In genomic region chr2:8599421-8600242, GRCh38 we compare ENCODE assay signal across 18 cellular contexts.
A peak's percentile ranks its signal among the peaks of the same experiment; 100 is the strongest.
DNase-seq lines count a peak whose midpoint lies in the region; ATAC-seq and TF ChIP-seq lines count a peak whose summit lies in the region.
"Had no signal": no experiment of that assay in that cellular context is flagged by ENCODE, and none has a peak within 500 bp of the region (broad histone marks: within the 10 kb centered on the region; RNA-seq: fewer than 3 reads in every experiment).

No MANE protein-coding gene starts in this region.

- no peak overlapping the region for H3K18ac ChIP-seq in IMR-90 (ENCODE audit: low read depth, low read length)

- H2AK9ac ChIP-seq in IMR-90 (replicated peaks; ENCODE audit: low read depth, low read length, poor library complexity) = no peak overlapping the region

- H3K4me1 Mint-ChIP-seq in CD14-positive monocyte = peaks cover 56% of the 10 kb centered on the region
- peaks cover 0 to 4% of the 10 kb centered on the region in 2 donors for H3K4me1 Mint-ChIP-seq in effector memory CD8-positive, alpha-beta T cell (ENCODE audit: low read depth in 2 of 2)
- H3K4me1 Mint-ChIP-seq: B cell had no signal

- H4K5ac ChIP-seq in IMR-90 (ENCODE audit: low read depth, low read length) = no peak overlapping the region

- DNase-seq in CD14-positive monocyte (ENCODE audit: low spot score) = no peak
- DNase-seq in IMR-90 = no peak
- peak; percentile 44 for DNase-seq in osteoblast (ENCODE audit: insufficient read length, low spot score, missing footprints)
- DNase-seq in effector CD8-positive, alpha-beta T cell (lab: John Stamatoyannopoulos, UW) = no peak
- DNase-seq in effector memory CD8-positive, alpha-beta T cell = no peak
- DNase-seq: CD8-positive, alpha-beta T cell; DND-41; NCI-H187; NCI-H226; NCI-H524 treated with DMSO at 0.1 percent for 48 hours; OCI-M1; SIG-M5 had no signal

- peak overlapping the region in 6 of 7 donors; percentile 15 to 97 (median 68) for H3K27ac Mint-ChIP-seq in CD14-positive monocyte
- no peak overlapping the region for H3K27ac Mint-ChIP-seq in effector memory CD8-positive, alpha-beta T cell
- H3K27ac Mint-ChIP-seq: B cell; CD8-positive, alpha-beta T cell had no signal

- peaks cover 3% of the 10 kb centered on the region for H3K4me1 ChIP-seq in IMR-90 (ENCODE audit: control insufficient read depth, insufficient read depth, low read length)
- peaks cover 0 to 12% (median 8%) of the 10 kb centered on the region in 4 donors for H3K4me1 ChIP-seq in liver (ENCODE audit: control insufficient read depth in 4 of 4, insufficient read depth in 4 of 4, low read length in 3 of 4)
- H3K4me1 ChIP-seq in osteoblast (ENCODE audit: insufficient read depth, low read length) = peaks cover 9% of the 10 kb centered on the region
- H3K4me1 ChIP-seq: HAP-1 had no signal

- no peaks in the 10 kb centered on the region for H3K79me2 ChIP-seq in osteoblast (ENCODE audit: insufficient read depth, low read length)

- no peak overlapping the region for H3K27ac ChIP-seq in IMR-90 (ENCODE audit: insufficient read depth, low read length)
- H3K27ac ChIP-seq in liver (ENCODE audit: low read depth in 1 of 2, low read length in 2 of 2) = no peak overlapping the region
- H3K27ac ChIP-seq in osteoblast (ENCODE audit: low read depth, low read length) = no peak overlapping the region
- H3K27ac ChIP-seq: HL-60 had no signal

- BruUV-seq in IMR-90 (replicated peaks; lab: Mats Ljungman, UMichigan) = no TSS peak

- H3K9me3 Mint-ChIP-seq in CD14-positive monocyte = peaks cover 0 to 3% (median 0%) of the 10 kb centered on the region in 7 donors
- peaks cover 0 to 1% of the 10 kb centered on the region in 2 donors for H3K9me3 Mint-ChIP-seq in effector memory CD8-positive, alpha-beta T cell
- H3K9me3 Mint-ChIP-seq: CD8-positive, alpha-beta T cell had no signal

- H2BK5ac ChIP-seq in IMR-90 (ENCODE audit: low read depth, low read length, poor library complexity, severe bottlenecking) = no peak overlapping the region

- H3K56ac ChIP-seq in IMR-90 (ENCODE audit: extremely low read depth, insufficient read depth, low read length) = no peak overlapping the region

- peaks cover 20% of the 10 kb centered on the region for H3K9me1 ChIP-seq in IMR-90 (ENCODE audit: insufficient read depth, low read length)

- H4K20me1 ChIP-seq in IMR-90 (ENCODE audit: insufficient read depth, low read length) (no peaks in the 10 kb centered on the region), osteoblast (ENCODE audit: insufficient read depth, low read length) (no peaks in the 10 kb centered on the region)

- WGBS in IMR-90 (ENCODE audit: extremely low coverage in 2 of 2, insufficient read length in 1 of 2), 2 experiments = 100% methylated on average over 3 of the region's 24 CpGs; no CpG with 5 or more reads in 1 of the 2 experiments
- 87% methylated on average over 24 of the region's 24 CpGs for WGBS in liver

- CTCF ChIA-PET in IMR-90 (lab: Yijun Ruan, JAX) = no interaction called here

- H3K9ac ChIP-seq in IMR-90 (ENCODE audit: low read depth, low read length) (no peak overlapping the region), liver (ENCODE audit: low read depth in 1 of 2, low read length in 2 of 2) (no peak overlapping the region)

- H3K4me3 ChIP-seq in IMR-90 (ENCODE audit: insufficient read depth, low read depth, low read length) = no peak overlapping the region
- H3K4me3 ChIP-seq in liver (ENCODE audit: low read depth in 1 of 3, low read length in 3 of 3) = no peak overlapping the region
- H3K4me3 ChIP-seq in osteoblast (ENCODE audit: insufficient read depth, low read length) = no peak overlapping the region
- H3K4me3 ChIP-seq: HAP-1 had no signal

- H3K4me2 ChIP-seq in IMR-90 (ENCODE audit: low read depth, low read length) (no peak overlapping the region), osteoblast (ENCODE audit: insufficient read depth, low read length) (no peak overlapping the region)

- H2BK15ac ChIP-seq in IMR-90 (ENCODE audit: low read depth, low read length) = no peak overlapping the region

- H4K8ac ChIP-seq in IMR-90 (ENCODE audit: low read depth in 2 of 2, low read length in 2 of 2) = no peak overlapping the region

- TF ChIP-seq POLR2A in IMR-90 (IDR thresholded peaks at IDR 0.05; ENCODE audit: low read depth, low read length) = no peak

- ATAC-seq in IMR-90 (ENCODE audit: low read depth) (no peak), GM21723 (IDR thresholded peaks at IDR 0.05; ENCODE audit: unreplicated experiment) (no peak), HG02884 (IDR thresholded peaks at IDR 0.05; ENCODE audit: unreplicated experiment) (no peak)
- ATAC-seq in effector memory CD8-positive, alpha-beta T cell (replicated peaks) = no peak
- ATAC-seq: CD8-positive, alpha-beta T cell had no signal

- no peak overlapping the region for H3K14ac ChIP-seq in IMR-90 (replicated peaks; ENCODE audit: low read depth, low read length)

- TF ChIP-seq CTCF in CD14-positive monocyte (IDR thresholded peaks at IDR 0.05) (no peak), IMR-90 (conservative IDR thresholded peaks at IDR 0.05; ENCODE audit: low read depth, low read length) (no peak), liver (IDR thresholded peaks at IDR 0.05; ENCODE audit: low read depth, low read length, missing input control) (no peak), osteoblast (IDR thresholded peaks at IDR 0.05; ENCODE audit: extremely low read depth, low read depth, low read length) (no peak)

- POLR2A ChIA-PET in IMR-90 (lab: Charles Lee; ENCODE audit: unreplicated experiment) = no interaction called here

- H3K36me3 ChIP-seq in IMR-90 (ENCODE audit: control insufficient read depth, insufficient read depth, low read length) (no peaks in the 10 kb centered on the region), liver (ENCODE audit: control insufficient read depth in 4 of 4, insufficient read depth in 3 of 4, low read depth in 1 of 4, low read length in 3 of 4) (no peaks in the 10 kb centered on the region), osteoblast (ENCODE audit: insufficient read depth, low read length) (no peaks in the 10 kb centered on the region)
- H3K36me3 ChIP-seq: HAP-1 had no signal

- in situ Hi-C loops in IMR-90 (cut with MboI; ENCODE audit: low sequenced_read_pairs) = no loop called here

- intact Hi-C loops in CD14-positive monocyte (cut with micrococcal nuclease) (loop anchor here (5.0 to 10.0 kb wide), 2 partner anchors 78 to 295 kb away; no protein-coding TSS in a partner anchor), IMR-90 (cut with micrococcal nuclease) (no loop called here)

- no peak overlapping the region for H2BK120ac ChIP-seq in IMR-90 (ENCODE audit: low read depth, low read length)

- H3K27me3 ChIP-seq in IMR-90 (ENCODE audit: control insufficient read depth, insufficient read depth, low read length) (no peaks in the 10 kb centered on the region), liver (ENCODE audit: control insufficient read depth in 4 of 4, insufficient read depth in 4 of 4, low read length in 3 of 4) (no peaks in the 10 kb centered on the region), osteoblast (ENCODE audit: insufficient read depth, low read length) (no peaks in the 10 kb centered on the region)

- no peak overlapping the region for H3K4me3 Mint-ChIP-seq in CD14-positive monocyte
- no peak overlapping the region for H3K4me3 Mint-ChIP-seq in effector memory CD8-positive, alpha-beta T cell
- H3K4me3 Mint-ChIP-seq: B cell; CD8-positive, alpha-beta T cell had no signal

- peaks cover 3 to 6% of the 10 kb centered on the region in 2 donors for H3K36me3 Mint-ChIP-seq in CD14-positive monocyte
- H3K36me3 Mint-ChIP-seq in effector memory CD8-positive, alpha-beta T cell (ENCODE audit: insufficient read depth) = no peaks in the 10 kb centered on the region
- H3K36me3 Mint-ChIP-seq: CD8-positive, alpha-beta T cell had no signal

- H2AK5ac ChIP-seq in IMR-90 (ENCODE audit: low read depth, low read length) = peak overlapping the region; percentile 27

- dilution Hi-C loops in IMR-90 (cut with HindIII; ENCODE audit: low sequenced_read_pairs, unreplicated experiment) = no loop called here

- no peak overlapping the region; the same call in 1 of the 2 replicates for H3K4ac ChIP-seq in IMR-90 (ENCODE audit: low read depth, low read length)

- no peaks in the 10 kb centered on the region for H3K79me1 ChIP-seq in IMR-90 (ENCODE audit: low read depth in 1 of 2, low read length in 2 of 2)

- 0 out of 2 replicates have a peak overlapping the region, but pooled peaks have one; percentile 28 for H4K91ac ChIP-seq in IMR-90 (ENCODE audit: insufficient read depth, low read depth, low read length)

- no peak overlapping the region for H3K23ac ChIP-seq in IMR-90 (ENCODE audit: low read depth, low read length)

- H2AFZ ChIP-seq in IMR-90 (replicated peaks; ENCODE audit: low read length, poor library complexity) (no peak overlapping the region), osteoblast (ENCODE audit: low read length) (no peak overlapping the region)

- TF ChIP-seq RAD21 in IMR-90 (IDR thresholded peaks at IDR 0.05; ENCODE audit: low read length) = no peak
- TF ChIP-seq RAD21 in liver (IDR thresholded peaks at IDR 0.05) = peak in 1 of 2 donors; percentile 23

- peaks cover 1 to 5% (median 2%) of the 10 kb centered on the region in 3 donors for H3K27me3 Mint-ChIP-seq in CD14-positive monocyte (ENCODE audit: low read depth in 3 of 3)
- H3K27me3 Mint-ChIP-seq in effector memory CD8-positive, alpha-beta T cell = no peaks in the 10 kb centered on the region

- no peak overlapping the region for H2BK20ac ChIP-seq in IMR-90 (ENCODE audit: low read depth, low read length)

- no peaks in the 10 kb centered on the region for H3K9me3 ChIP-seq in IMR-90 (ENCODE audit: control insufficient read depth, insufficient read depth, low read length)
- no peaks in the 10 kb centered on the region for H3K9me3 ChIP-seq in liver (ENCODE audit: control insufficient read depth in 4 of 4, low read length in 3 of 4)
- H3K9me3 ChIP-seq in osteoblast (ENCODE audit: low read depth, low read length) = no peaks in the 10 kb centered on the region
- H3K9me3 ChIP-seq: HAP-1 had no signal

TF ChIP-seq in IMR-90, 13 proteins besides CTCF, POLR2A, EP300 and RAD21 (continues in another document):
- no peak for TF ChIP-seq RCOR1 (IDR thresholded peaks at IDR 0.05; ENCODE audit: insufficient replicate concordance, low read length)
- no peak for TF ChIP-seq MAZ (IDR thresholded peaks at IDR 0.05; ENCODE audit: borderline replicate concordance, low read depth, low read length)
- no peak for TF ChIP-seq MAFK (IDR thresholded peaks at IDR 0.05; ENCODE audit: low read depth, low read length)

TF ChIP-seq in liver, 16 proteins besides CTCF, POLR2A, EP300 and RAD21 (continues in another document):
- TF ChIP-seq FOXA1 (IDR thresholded peaks at IDR 0.05) = no peak
- TF ChIP-seq HNF4A (conservative IDR thresholded peaks at IDR 0.05) = peak; percentile 59 to 76
- TF ChIP-seq RXRA (IDR thresholded peaks at IDR 0.05) = peak in 1 of 2 donors; percentile 41

Comparison
In these comparisons a context has a peak if more than half of its experiments do, and no peak if none do; other contexts are left out.
1. H3K27ac Mint-ChIP-seq: peak in CD14-positive monocyte (6 of 7); none in effector memory CD8-positive, alpha-beta T cell (0 of 2).